In the genomic region with DNA sequence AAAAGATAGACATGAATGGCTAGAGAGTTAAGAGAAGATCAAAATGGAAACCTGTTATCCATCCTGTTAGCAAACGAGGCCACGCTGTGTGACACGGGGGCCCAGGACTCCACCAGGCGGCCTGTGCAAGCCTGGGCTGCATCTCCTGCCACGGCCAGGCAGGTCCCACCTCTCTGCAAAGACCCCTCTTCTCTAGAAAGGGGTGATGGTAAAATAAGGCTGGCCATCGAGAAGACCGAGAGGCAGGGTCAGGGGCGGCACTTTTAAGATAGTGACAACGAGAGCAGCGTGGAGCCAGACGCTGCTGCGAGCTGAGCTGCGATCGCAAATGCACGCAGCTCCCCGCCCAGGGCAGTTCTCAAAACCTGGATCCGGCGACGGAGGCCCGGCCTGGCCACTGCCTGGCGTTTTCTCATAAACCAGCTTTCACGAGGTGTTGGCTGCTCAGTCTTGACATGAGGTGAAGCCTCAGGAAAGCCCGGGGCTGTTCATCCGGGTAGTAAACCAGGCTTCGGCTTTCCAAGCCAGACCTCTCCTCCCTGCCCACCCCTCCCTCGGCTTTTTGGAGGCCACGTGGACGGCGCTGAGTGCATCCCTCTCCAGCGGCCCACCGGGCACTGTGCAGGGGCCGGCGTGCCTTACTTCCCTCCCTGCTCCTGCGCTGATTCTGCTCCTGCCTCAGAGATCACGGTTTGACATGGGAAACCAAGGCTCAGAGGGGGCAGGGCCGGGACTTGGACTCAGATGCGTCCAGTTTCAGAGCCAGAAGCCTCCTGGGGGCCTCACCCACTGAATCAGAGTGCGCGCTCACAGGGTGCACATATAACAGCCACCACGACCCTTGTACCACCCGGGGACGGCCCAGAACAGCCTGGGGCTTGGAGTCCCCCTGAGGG, we compare ENCODE assay signal across 20 cellular contexts.
DNase-seq lines count a peak whose midpoint lies in the region; ATAC-seq and TF ChIP-seq lines count a peak whose summit lies in the region.
"Had no signal": no experiment of that assay in that cellular context is flagged by ENCODE, and none has a peak within 500 bp of the region (broad histone marks: within the 10 kb centered on the region; RNA-seq: fewer than 3 reads in every experiment).

No MANE protein-coding gene starts in this region.

- no peaks in the 10 kb centered on the region for H3K9me3 ChIP-seq in BLaER1 treated with 17β-estradiol and CSF1 and Interleukin-3, amounts not matched to agents 10 nM and 100 nM (replicated peaks in 1 of 11)
- H3K9me3 ChIP-seq in PC-3 (ENCODE audit: low read length) (no peaks in the 10 kb centered on the region), heart right ventricle (no peaks in the 10 kb centered on the region)
- H3K9me3 ChIP-seq: esophagus squamous epithelium, sigmoid colon, upper lobe of right lung had no signal

- peak; percentile 31; the same call in 1 of the 2 replicates for ATAC-seq in PC-3
- peak in 7 of 8 donors; percentile 25 to 80 (median 54) for ATAC-seq in heart right ventricle
- ATAC-seq: CD8-positive, alpha-beta T cell; stimulated activated naive CD8-positive, alpha-beta T cell treated with anti-CD3 and anti-CD28 coated beads, Interleukin-15, amount 100 ng/mL, for 72 hours; upper lobe of right lung had no signal

- TF ChIP-seq CTCF in PC-3 (conservative IDR thresholded peaks at IDR 0.05; ENCODE audit: low read depth, low read length) (no peak), heart right ventricle (IDR thresholded peaks at IDR 0.05) (no peak), neural crest cell (conservative IDR thresholded peaks at IDR 0.05) (no peak)

- peaks cover 53% of the 10 kb centered on the region for H3K4me1 Mint-ChIP-seq in neural crest cell

- BruUV-seq in PC-3 (replicated peaks; lab: Mats Ljungman, UMichigan) = no TSS peak

- H3K27me3 ChIP-seq in BLaER1 treated with 17β-estradiol and CSF1 and Interleukin-3, amounts not matched to agents 10 nM and 100 nM = peaks cover 0 to 8% (median 0%) of the 10 kb centered on the region in 11 experiments; a peak in 2 of 22 replicates
- peaks cover 51% of the 10 kb centered on the region for H3K27me3 ChIP-seq in PC-3 (ENCODE audit: low read length)
- H3K27me3 ChIP-seq in heart right ventricle = peaks cover 0 to 60% (median 33%) of the 10 kb centered on the region in 7 donors
- H3K27me3 ChIP-seq: upper lobe of right lung had no signal

- peak overlapping the region in 9 of 11 experiments; percentile 5 to 96 (median 86); a peak in 12 of 22 replicates for H3K4me2 ChIP-seq in BLaER1 treated with 17β-estradiol and CSF1 and Interleukin-3, amounts not matched to agents 10 nM and 100 nM
- no peak overlapping the region for H3K4me2 ChIP-seq in PC-3 (ENCODE audit: low read length)
- H3K4me2 ChIP-seq: PC-9 had no signal

- TF ChIP-seq POLR2A in erythroblast (IDR thresholded peaks at IDR 0.05; ENCODE audit: low read length) = no peak

- H3K9ac ChIP-seq in BLaER1 treated with 17β-estradiol and CSF1 and Interleukin-3, amounts not matched to agents 10 nM and 100 nM = no peak overlapping the region
- H3K9ac ChIP-seq in PC-3 (ENCODE audit: low read length) = no peak overlapping the region

- no peaks in the 10 kb centered on the region for H3K9me2 ChIP-seq in PC-3 (replicated peaks; ENCODE audit: low read length)

- no peak overlapping the region for H3K27ac ChIP-seq in BLaER1 treated with 17β-estradiol and CSF1 and Interleukin-3, amounts not matched to agents 10 nM and 100 nM
- no peak overlapping the region for H3K27ac ChIP-seq in PC-3 (ENCODE audit: low read length)
- no peak overlapping the region for H3K27ac ChIP-seq in heart right ventricle
- H3K27ac ChIP-seq: esophagus squamous epithelium, PC-9, sigmoid colon, upper lobe of right lung had no signal

- no peaks in the 10 kb centered on the region for H3K27me3 Mint-ChIP-seq in neural crest cell (ENCODE audit: low read depth)
- H3K27me3 Mint-ChIP-seq: stimulated activated naive CD8-positive, alpha-beta T cell treated with anti-CD3 and anti-CD28 coated beads, Interleukin-15, amount 100 ng/mL, for 72 hours had no signal

- 29 to 33% methylated on average over 42 of the region's 42 CpGs for WGBS in heart right ventricle, 2 donors

- H4K20me1 ChIP-seq in BLaER1 treated with 17β-estradiol and CSF1 and Interleukin-3, amounts not matched to agents 10 nM and 100 nM = peaks cover 0 to 24% (median 0%) of the 10 kb centered on the region in 11 experiments; a peak in 4 of 22 replicates
- no peaks in the 10 kb centered on the region for H4K20me1 ChIP-seq in PC-3 (ENCODE audit: low read length)

- CTCF ChIA-PET in PC-3 (lab: Charles Lee) = no interaction called here

- H3K4me3 Mint-ChIP-seq in neural crest cell = peak overlapping the region; percentile 63
- H3K4me3 Mint-ChIP-seq: CD8-positive, alpha-beta T cell; stimulated activated naive CD8-positive, alpha-beta T cell treated with anti-CD3 and anti-CD28 coated beads, Interleukin-15, amount 100 ng/mL, for 72 hours; T-helper 2 cell treated with Interferon-gamma antibody and Interleukin-4, amounts not matched to agents 5 μg/mL and 100 μg/mL, for 36 hours had no signal

- no peak for DNase-seq in PC-3
- peak in 1 of 2 donors; percentile 27 for DNase-seq in heart right ventricle
- DNase-seq in neural crest cell (ENCODE audit: low read depth, low spot score) = no peak
- no peak for DNase-seq in COR-L47 (lab: John Stamatoyannopoulos, UW)
- no peak for DNase-seq in 8988T
- no peak for DNase-seq in DMS53 (lab: John Stamatoyannopoulos, UW)
- DNase-seq in erythroblast (lab: John Stamatoyannopoulos, UW) = no peak
- DNase-seq: CD8-positive, alpha-beta T cell; esophagus squamous epithelium; HCEC 1CT; KG1; MV-4-11; NCI-H2107; PC-9; sigmoid colon; stimulated activated CD4-positive, alpha-beta T cell treated with anti-CD3 and anti-CD28 coated beads, Interleukin-1b, Interleukin-23, amount 100 ng/mL, for 48 hours; stimulated activated naive CD8-positive, alpha-beta T cell treated with anti-CD3 and anti-CD28 coated beads, Interleukin-15, amount 100 ng/mL, for 72 hours had no signal

- no peaks in the 10 kb centered on the region for H3F3A ChIP-seq in PC-3 (ENCODE audit: low read length, unreplicated experiment)

- no peaks in the 10 kb centered on the region for H3K79me2 ChIP-seq in PC-3 (ENCODE audit: low read length)

- no peaks in the 10 kb centered on the region for H3K36me3 ChIP-seq in BLaER1 treated with 17β-estradiol and CSF1 and Interleukin-3, amounts not matched to agents 10 nM and 100 nM
- no peaks in the 10 kb centered on the region for H3K36me3 ChIP-seq in PC-3 (ENCODE audit: low read depth, low read length)
- H3K36me3 ChIP-seq in heart right ventricle = no peaks in the 10 kb centered on the region
- H3K36me3 ChIP-seq: esophagus squamous epithelium, sigmoid colon, upper lobe of right lung had no signal

- H3K36me3 Mint-ChIP-seq in neural crest cell (ENCODE audit: low read depth) = no peaks in the 10 kb centered on the region
- H3K36me3 Mint-ChIP-seq: CD8-positive, alpha-beta T cell had no signal

- H2AFZ ChIP-seq in PC-3 (ENCODE audit: low read length) = no peak overlapping the region
- H2AFZ ChIP-seq: PC-9 had no signal

- H3K27ac Mint-ChIP-seq in neural crest cell (ENCODE audit: unreplicated experiment) = peak overlapping the region; percentile 31
- H3K27ac Mint-ChIP-seq: CD8-positive, alpha-beta T cell; T-helper 2 cell treated with Interferon-gamma antibody and Interleukin-4, amounts not matched to agents 5 μg/mL and 100 μg/mL, for 36 hours had no signal

- no peak overlapping the region for H3K4me3 ChIP-seq in BLaER1 treated with 17β-estradiol and CSF1 and Interleukin-3, amounts not matched to agents 10 nM and 100 nM
- H3K4me3 ChIP-seq in PC-3 (ENCODE audit: low read length) (no peak overlapping the region), heart right ventricle (peak overlapping the region in 6 of 10 donors; percentile 10 to 27 (median 20))
- H3K4me3 ChIP-seq: PC-9, upper lobe of right lung had no signal

- POLR2A ChIA-PET in PC-3 (lab: Charles Lee; ENCODE audit: unreplicated experiment) = no interaction called here

- no peaks in the 10 kb centered on the region for H3K9me3 Mint-ChIP-seq in neural crest cell
- H3K9me3 Mint-ChIP-seq: CD8-positive, alpha-beta T cell; stimulated activated naive CD8-positive, alpha-beta T cell treated with anti-CD3 and anti-CD28 coated beads, Interleukin-15, amount 100 ng/mL, for 72 hours; T-helper 2 cell treated with Interferon-gamma antibody and Interleukin-4, amounts not matched to agents 5 μg/mL and 100 μg/mL, for 36 hours had no signal

- intact Hi-C loops in PC-3 (cut with micrococcal nuclease) = no loop called here
- intact Hi-C loops in heart right ventricle (cut with DNase I) = loop anchor here in 1 of 10 donors (5.0 kb wide), 1 partner anchor 52 kb away; no protein-coding TSS in a partner anchor

- peaks cover 47 to 71% (median 57%) of the 10 kb centered on the region in 10 experiments for H3K4me1 ChIP-seq in BLaER1 treated with 17β-estradiol and CSF1 and Interleukin-3, amounts not matched to agents 10 nM and 100 nM
- H3K4me1 ChIP-seq in PC-3 (ENCODE audit: insufficient read depth, low read length) (no peaks in the 10 kb centered on the region), heart right ventricle (peaks cover 0 to 25% (median 7%) of the 10 kb centered on the region in 9 donors)

Comparison
In these comparisons a context has a peak if more than half of its experiments do, and no peak if none do; other contexts are left out.
1. H3K4me3 ChIP-seq: peak in heart right ventricle (6 of 10); none in BLaER1 treated with 17β-estradiol and CSF1 and Interleukin-3, amounts not matched to agents 10 nM and 100 nM (0 of 10) and PC-3 (single experiment).